Comparison of ENCODE assay signal across 6 cellular contexts in the genomic region with DNA sequence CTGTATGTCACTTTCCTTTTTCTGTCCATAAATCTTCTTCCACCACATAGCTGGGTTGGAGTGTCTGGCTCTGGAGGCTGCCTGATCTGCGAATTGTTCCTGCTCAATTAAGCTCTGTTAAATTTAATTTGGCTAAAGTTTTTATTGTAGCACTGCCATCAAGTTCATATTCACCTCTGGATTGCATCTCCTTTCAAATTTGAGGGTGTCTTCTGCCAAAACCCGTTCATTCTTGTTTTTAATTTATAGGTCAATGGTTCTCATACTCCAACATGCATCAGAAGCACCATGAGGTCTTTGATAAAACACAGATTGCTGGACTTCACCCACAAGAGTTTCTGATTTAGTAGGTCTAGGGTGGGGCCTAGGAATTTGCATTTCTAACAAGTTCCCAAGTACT.
"Had no signal": no experiment of that assay in that cellular context is flagged by ENCODE, and none has a peak within 500 bp of the region (broad histone marks: within the 10 kb centered on the region; RNA-seq: fewer than 3 reads in every experiment).

No MANE protein-coding gene starts in this region.

- H2AFZ ChIP-seq: GM23338 had no signal

- H3K4me3 ChIP-seq: GM23338 had no signal

- ATAC-seq: GM23338 had no signal

- DNase-seq: H9, HCEC 1CT had no signal

- H3K4me2 ChIP-seq: GM23338 had no signal

- FAIRE-seq: H1, H54, HTR-8/SVneo had no signal
